ENCODE assay signal across 21 cellular contexts in genomic region chr1:48560577-48560976, GRCh38.
"Had no signal": no experiment of that assay in that cellular context is flagged by ENCODE, and none has a peak within 500 bp of the region (broad histone marks: within the 10 kb centered on the region; RNA-seq: fewer than 3 reads in every experiment).

No MANE protein-coding gene starts in this region.

- H3K27ac Mint-ChIP-seq: endodermal cell; natural killer cell treated with Interleukin-12 subunit alpha and Interleukin-12 subunit beta and Interleukin-15 and Interleukin-18, amount 100 ng/mL, for 72 hours; neural progenitor cell had no signal

- H3K36me3 Mint-ChIP-seq: natural killer cell treated with Interleukin-12 subunit alpha and Interleukin-12 subunit beta and Interleukin-15 and Interleukin-18, amount 100 ng/mL, for 72 hours; neural progenitor cell had no signal

- DNase-seq: effector CD4-positive, alpha-beta T cell; endodermal cell; erythroblast; head of caudate nucleus; kidney; left cardiac atrium; left ventricle myocardium inferior; lower lobe of right lung; mesenchymal stem cell; midbrain; nucleus accumbens; ovary; sigmoid colon; stimulated activated CD4-positive, alpha-beta T cell treated with anti-CD3 and anti-CD28 coated beads, Interleukin-2, amount 100 ng/mL, for 24 hours; stimulated activated naive CD4-positive, alpha-beta T cell; stomach; substantia nigra; transverse colon had no signal

- H3K9me3 Mint-ChIP-seq: endodermal cell; natural killer cell treated with Interleukin-12 subunit alpha and Interleukin-12 subunit beta and Interleukin-15 and Interleukin-18, amount 100 ng/mL, for 72 hours; neural progenitor cell had no signal

- FAIRE-seq: endothelial cell of umbilical vein, kidney had no signal

- H3K4me3 Mint-ChIP-seq: endodermal cell; natural killer cell treated with Interleukin-12 subunit alpha and Interleukin-12 subunit beta and Interleukin-15 and Interleukin-18, amount 100 ng/mL, for 72 hours; neural progenitor cell had no signal
